1 cellular context compared by ENCODE assay signal in the genomic region with DNA sequence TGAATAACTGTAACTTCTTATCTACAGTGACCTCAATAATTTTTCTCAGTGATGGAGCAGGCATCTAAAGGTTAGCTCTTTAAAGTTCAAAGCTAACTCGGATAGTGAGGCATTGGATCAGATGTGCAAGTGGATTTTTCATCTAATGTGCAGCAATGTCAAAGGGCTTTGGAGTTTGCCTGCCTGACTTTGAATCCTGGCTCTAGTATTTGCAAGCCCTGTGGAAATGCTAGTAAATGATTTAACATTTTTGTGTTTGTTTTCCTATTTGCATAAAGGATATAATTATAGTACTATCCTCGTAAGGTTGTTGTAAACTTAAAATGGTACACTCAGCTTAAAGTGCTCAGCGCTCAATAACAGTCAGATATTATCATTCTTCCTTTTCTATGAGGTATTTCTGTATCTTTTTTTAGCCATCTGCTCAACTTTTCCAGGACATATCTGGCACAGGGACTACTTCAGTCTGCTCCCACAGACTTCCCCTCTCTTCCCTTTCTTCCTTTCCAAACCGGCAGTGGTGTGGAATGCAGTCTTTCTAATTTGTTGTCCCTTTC.
TF ChIP-seq lines count a peak whose summit lies in the region.

No MANE protein-coding gene starts in this region.

TF ChIP-seq in HepG2, 621 proteins besides CTCF, POLR2A, EP300 and RAD21 (continued from another document and continues in another):
- TF ChIP-seq, protein P1, sequence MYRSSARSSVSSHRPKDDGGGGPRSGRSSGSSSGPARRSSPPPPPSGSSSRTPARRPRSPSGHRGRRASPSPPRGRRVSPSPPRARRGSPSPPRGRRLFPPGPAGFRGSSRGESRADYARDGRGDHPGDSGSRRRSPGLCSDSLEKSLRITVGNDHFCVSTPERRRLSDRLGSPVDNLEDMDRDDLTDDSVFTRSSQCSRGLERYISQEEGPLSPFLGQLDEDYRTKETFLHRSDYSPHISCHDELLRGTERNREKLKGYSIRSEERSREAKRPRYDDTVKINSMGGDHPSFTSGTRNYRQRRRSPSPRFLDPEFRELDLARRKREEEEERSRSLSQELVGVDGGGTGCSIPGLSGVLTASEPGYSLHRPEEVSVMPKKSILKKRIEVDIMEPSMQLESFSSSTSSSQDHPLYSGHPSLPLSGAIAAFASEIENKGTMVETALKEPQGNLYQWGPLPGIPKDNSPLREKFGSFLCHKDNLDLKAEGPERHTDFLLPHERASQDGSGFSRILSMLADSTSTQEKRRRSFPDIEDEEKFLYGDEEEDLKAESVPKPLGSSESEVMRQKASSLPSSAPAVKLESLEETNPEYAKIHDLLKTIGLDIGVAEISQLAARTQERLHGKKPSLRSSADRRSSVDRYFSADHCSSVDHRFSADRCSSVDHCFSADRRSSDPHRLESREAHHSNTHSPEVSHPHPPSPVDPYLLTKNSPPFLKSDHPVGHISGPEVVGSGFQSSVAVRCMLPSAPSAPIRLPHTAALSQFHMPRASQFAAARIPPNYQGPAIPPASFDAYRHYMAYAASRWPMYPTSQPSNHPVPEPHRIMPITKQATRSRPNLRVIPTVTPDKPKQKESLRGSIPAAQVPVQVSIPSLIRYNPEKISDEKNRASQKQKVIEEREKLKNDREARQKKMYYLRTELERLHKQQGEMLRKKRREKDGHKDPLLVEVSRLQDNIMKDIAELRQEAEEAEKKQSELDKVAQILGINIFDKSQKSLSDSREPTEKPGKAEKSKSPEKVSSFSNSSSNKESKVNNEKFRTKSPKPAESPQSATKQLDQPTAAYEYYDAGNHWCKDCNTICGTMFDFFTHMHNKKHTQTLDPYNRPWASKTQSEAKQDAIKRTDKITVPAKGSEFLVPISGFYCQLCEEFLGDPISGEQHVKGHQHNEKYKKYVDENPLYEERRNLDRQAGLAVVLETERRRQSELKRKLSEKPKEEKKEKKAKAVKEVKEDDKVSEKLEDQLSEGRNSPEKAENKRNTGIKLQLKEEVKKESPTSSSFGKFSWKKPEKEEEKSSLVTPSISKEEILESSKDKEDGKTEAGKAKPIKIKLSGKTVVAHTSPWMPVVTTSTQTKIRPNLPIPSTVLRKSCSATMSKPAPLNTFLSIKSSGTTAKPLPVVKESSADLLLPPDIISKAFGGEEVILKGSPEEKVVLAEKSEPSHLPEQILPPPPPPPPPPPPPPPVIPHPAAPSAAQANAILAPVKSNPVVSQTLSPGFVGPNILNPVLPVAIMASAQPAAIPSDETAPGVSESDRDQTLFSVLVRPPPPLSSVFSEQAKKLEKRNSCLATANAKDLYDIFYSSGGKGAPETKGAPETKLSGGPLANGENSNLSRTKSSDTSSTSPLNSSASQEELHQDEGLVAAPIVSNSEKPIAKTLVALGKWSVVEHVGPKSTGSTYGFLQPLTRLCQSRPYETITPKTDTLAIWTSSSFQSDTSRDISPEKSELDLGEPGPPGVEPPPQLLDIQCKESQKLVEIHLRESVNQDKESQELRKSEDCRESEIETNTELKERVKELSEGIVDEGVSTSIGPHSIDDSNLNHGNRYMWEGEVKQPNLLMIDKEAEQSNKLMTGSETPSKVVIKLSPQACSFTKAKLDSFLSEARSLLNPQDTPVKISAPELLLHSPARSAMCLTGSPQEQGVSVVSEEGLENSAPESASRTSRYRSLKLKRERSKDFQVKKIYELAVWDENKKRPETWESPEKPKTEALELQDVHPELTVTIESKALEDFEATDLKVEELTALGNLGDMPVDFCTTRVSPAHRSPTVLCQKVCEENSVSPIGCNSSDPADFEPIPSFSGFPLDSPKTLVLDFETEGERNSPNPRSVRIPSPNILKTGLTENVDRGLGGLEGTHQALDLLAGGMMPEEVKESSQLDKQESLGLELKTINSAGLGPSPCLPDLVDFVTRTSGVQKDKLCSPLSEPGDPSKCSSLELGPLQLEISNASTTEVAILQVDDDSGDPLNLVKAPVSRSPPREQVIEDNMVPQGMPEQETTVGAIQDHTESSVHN (CRISPR knock-in tag; IDR thresholded peaks at IDR 0.05), result no peak
- TF ChIP-seq, protein P2, sequence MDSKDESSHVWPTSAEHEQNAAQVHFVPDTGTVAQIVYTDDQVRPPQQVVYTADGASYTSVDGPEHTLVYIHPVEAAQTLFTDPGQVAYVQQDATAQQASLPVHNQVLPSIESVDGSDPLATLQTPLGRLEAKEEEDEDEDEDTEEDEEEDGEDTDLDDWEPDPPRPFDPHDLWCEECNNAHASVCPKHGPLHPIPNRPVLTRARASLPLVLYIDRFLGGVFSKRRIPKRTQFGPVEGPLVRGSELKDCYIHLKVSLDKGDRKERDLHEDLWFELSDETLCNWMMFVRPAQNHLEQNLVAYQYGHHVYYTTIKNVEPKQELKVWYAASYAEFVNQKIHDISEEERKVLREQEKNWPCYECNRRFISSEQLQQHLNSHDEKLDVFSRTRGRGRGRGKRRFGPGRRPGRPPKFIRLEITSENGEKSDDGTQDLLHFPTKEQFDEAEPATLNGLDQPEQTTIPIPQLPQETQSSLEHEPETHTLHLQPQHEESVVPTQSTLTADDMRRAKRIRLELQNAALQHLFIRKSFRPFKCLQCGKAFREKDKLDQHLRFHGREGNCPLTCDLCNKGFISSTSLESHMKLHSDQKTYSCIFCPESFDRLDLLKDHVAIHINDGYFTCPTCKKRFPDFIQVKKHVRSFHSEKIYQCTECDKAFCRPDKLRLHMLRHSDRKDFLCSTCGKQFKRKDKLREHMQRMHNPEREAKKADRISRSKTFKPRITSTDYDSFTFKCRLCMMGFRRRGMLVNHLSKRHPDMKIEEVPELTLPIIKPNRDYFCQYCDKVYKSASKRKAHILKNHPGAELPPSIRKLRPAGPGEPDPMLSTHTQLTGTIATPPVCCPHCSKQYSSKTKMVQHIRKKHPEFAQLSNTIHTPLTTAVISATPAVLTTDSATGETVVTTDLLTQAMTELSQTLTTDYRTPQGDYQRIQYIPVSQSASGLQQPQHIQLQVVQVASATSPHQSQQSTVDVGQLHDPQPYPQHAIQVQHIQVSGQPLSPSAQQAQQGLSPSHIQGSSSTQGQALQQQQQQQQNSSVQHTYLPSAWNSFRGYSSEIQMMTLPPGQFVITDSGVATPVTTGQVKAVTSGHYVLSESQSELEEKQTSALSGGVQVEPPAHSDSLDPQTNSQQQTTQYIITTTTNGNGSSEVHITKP (CRISPR knock-in tag; IDR thresholded peaks at IDR 0.05; ENCODE audit: low read depth), result peak; percentile 22; the same call in 1 of the 2 replicates
- TF ChIP-seq ZNF766 (CRISPR knock-in tag; IDR thresholded peaks at IDR 0.05; ENCODE audit: borderline replicate concordance) (no peak), ZMAT3 (CRISPR knock-in tag; conservative IDR thresholded peaks at IDR 0.05) (no peak), RCOR2 (CRISPR knock-in tag; IDR thresholded peaks at IDR 0.05) (peak; percentile 11; the same call in 1 of the 2 replicates), ZNF546 (CRISPR knock-in tag; conservative IDR thresholded peaks at IDR 0.05) (no peak), JUNB (CRISPR knock-in tag; IDR thresholded peaks at IDR 0.05; ENCODE audit: borderline replicate concordance) (no peak), PHF8 (CRISPR knock-in tag; IDR thresholded peaks at IDR 0.05) (no peak), ZBTB3 (CRISPR knock-in tag; IDR thresholded peaks at IDR 0.05; ENCODE audit: borderline replicate concordance, low read depth) (no peak), MIXL1 (CRISPR knock-in tag; IDR thresholded peaks at IDR 0.05) (peak; percentile 69; the same call in 1 of the 2 replicates), ZNF749 (CRISPR knock-in tag; IDR thresholded peaks at IDR 0.05; ENCODE audit: borderline replicate concordance) (no peak), KAT2B (IDR thresholded peaks at IDR 0.05; ENCODE audit: borderline replicate concordance, low read depth, low read length) (no peak), RBM39 (IDR thresholded peaks at IDR 0.05; ENCODE audit: low read depth, low read length, poor library complexity, severe bottlenecking) (no peak), ZNF20 (CRISPR knock-in tag; IDR thresholded peaks at IDR 0.05) (no peak), ARID2 (CRISPR knock-in tag; IDR thresholded peaks at IDR 0.05; ENCODE audit: borderline replicate concordance) (no peak), HCFC1 (IDR thresholded peaks at IDR 0.05; ENCODE audit: low read depth, low read length) (no peak), ZNF224 (CRISPR knock-in tag; IDR thresholded peaks at IDR 0.05) (no peak), ZNF558 (CRISPR knock-in tag; IDR thresholded peaks at IDR 0.05; ENCODE audit: borderline replicate concordance) (no peak), ATF7-NPFF (CRISPR knock-in tag; IDR thresholded peaks at IDR 0.05; ENCODE audit: low read depth) (no peak), DPF2 (CRISPR knock-in tag; IDR thresholded peaks at IDR 0.05; ENCODE audit: borderline replicate concordance, low read depth) (no peak; the same call in 1 of the 2 replicates), ZNF589 (CRISPR knock-in tag; conservative IDR thresholded peaks at IDR 0.05) (no peak), ZNF501 (CRISPR knock-in tag; IDR thresholded peaks at IDR 0.05) (no peak), SAFB2 (CRISPR knock-in tag; IDR thresholded peaks at IDR 0.05; ENCODE audit: borderline replicate concordance, low read depth) (no peak), ATAD3A (CRISPR knock-in tag; IDR thresholded peaks at IDR 0.05) (no peak), NR3C1 (CRISPR knock-in tag; IDR thresholded peaks at IDR 0.05) (no peak), ZNF225 (CRISPR knock-in tag; IDR thresholded peaks at IDR 0.05) (no peak), ZNF674 (CRISPR knock-in tag; IDR thresholded peaks at IDR 0.05; ENCODE audit: low read depth) (no peak), SOX6 (IDR thresholded peaks at IDR 0.05) (no peak), SOX6 (CRISPR knock-in tag; IDR thresholded peaks at IDR 0.05) (peak; percentile 70), RORA (CRISPR knock-in tag; IDR thresholded peaks at IDR 0.05) (no peak), ZNF788 (CRISPR knock-in tag; IDR thresholded peaks at IDR 0.05; ENCODE audit: borderline replicate concordance) (no peak), SP140L (CRISPR knock-in tag; IDR thresholded peaks at IDR 0.05; ENCODE audit: borderline replicate concordance) (no peak), ZFP62 (CRISPR knock-in tag; IDR thresholded peaks at IDR 0.05) (no peak), ZNF24 (IDR thresholded peaks at IDR 0.05) (no peak), ZNF547 (CRISPR knock-in tag; IDR thresholded peaks at IDR 0.05) (no peak), MEF2D (CRISPR knock-in tag; IDR thresholded peaks at IDR 0.05) (0 out of 2 replicates have a peak, but pooled peaks have one; percentile 58), CBX2 (IDR thresholded peaks at IDR 0.05; ENCODE audit: low read depth, low read length) (no peak), CBX2 (CRISPR knock-in tag; IDR thresholded peaks at IDR 0.05; ENCODE audit: low read depth) (no peak), HNRNPLL (IDR thresholded peaks at IDR 0.05; ENCODE audit: low read depth, low read length, poor library complexity, severe bottlenecking) (no peak)
- TF ChIP-seq, protein P3, sequence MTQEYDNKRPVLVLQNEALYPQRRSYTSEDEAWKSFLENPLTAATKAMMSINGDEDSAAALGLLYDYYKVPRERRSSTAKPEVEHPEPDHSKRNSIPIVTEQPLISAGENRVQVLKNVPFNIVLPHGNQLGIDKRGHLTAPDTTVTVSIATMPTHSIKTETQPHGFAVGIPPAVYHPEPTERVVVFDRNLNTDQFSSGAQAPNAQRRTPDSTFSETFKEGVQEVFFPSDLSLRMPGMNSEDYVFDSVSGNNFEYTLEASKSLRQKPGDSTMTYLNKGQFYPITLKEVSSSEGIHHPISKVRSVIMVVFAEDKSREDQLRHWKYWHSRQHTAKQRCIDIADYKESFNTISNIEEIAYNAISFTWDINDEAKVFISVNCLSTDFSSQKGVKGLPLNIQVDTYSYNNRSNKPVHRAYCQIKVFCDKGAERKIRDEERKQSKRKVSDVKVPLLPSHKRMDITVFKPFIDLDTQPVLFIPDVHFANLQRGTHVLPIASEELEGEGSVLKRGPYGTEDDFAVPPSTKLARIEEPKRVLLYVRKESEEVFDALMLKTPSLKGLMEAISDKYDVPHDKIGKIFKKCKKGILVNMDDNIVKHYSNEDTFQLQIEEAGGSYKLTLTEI (CRISPR knock-in tag; conservative IDR thresholded peaks at IDR 0.05), result no peak
- TF ChIP-seq, protein P4, sequence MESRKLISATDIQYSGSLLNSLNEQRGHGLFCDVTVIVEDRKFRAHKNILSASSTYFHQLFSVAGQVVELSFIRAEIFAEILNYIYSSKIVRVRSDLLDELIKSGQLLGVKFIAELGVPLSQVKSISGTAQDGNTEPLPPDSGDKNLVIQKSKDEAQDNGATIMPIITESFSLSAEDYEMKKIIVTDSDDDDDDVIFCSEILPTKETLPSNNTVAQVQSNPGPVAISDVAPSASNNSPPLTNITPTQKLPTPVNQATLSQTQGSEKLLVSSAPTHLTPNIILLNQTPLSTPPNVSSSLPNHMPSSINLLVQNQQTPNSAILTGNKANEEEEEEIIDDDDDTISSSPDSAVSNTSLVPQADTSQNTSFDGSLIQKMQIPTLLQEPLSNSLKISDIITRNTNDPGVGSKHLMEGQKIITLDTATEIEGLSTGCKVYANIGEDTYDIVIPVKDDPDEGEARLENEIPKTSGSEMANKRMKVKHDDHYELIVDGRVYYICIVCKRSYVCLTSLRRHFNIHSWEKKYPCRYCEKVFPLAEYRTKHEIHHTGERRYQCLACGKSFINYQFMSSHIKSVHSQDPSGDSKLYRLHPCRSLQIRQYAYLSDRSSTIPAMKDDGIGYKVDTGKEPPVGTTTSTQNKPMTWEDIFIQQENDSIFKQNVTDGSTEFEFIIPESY (CRISPR knock-in tag; IDR thresholded peaks at IDR 0.05), result no peak
- TF ChIP-seq, protein P5, sequence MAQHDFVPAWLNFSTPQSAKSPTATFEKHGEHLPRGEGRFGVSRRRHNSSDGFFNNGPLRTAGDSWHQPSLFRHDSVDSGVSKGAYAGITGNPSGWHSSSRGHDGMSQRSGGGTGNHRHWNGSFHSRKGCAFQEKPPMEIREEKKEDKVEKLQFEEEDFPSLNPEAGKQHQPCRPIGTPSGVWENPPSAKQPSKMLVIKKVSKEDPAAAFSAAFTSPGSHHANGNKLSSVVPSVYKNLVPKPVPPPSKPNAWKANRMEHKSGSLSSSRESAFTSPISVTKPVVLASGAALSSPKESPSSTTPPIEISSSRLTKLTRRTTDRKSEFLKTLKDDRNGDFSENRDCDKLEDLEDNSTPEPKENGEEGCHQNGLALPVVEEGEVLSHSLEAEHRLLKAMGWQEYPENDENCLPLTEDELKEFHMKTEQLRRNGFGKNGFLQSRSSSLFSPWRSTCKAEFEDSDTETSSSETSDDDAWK (CRISPR knock-in tag; IDR thresholded peaks at IDR 0.05), result no peak
- TF ChIP-seq, protein P6, sequence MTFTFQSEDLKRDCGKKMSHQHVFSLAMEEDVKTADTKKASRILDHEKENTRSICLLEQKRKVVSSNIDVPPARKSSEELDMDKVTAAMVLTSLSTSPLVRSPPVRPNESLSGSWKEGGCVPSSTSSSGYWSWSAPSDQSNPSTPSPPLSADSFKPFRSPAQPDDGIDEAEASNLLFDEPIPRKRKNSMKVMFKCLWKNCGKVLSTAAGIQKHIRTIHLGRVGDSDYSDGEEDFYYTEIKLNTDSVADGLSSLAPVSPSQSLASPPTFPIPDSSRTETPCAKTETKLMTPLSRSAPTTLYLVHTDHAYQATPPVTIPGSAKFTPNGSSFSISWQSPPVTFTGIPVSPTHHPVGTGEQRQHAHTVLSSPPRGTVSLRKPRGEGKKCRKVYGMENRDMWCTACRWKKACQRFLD (CRISPR knock-in tag; IDR thresholded peaks at IDR 0.05; ENCODE audit: borderline replicate concordance), result no peak
- TF ChIP-seq, protein P7, sequence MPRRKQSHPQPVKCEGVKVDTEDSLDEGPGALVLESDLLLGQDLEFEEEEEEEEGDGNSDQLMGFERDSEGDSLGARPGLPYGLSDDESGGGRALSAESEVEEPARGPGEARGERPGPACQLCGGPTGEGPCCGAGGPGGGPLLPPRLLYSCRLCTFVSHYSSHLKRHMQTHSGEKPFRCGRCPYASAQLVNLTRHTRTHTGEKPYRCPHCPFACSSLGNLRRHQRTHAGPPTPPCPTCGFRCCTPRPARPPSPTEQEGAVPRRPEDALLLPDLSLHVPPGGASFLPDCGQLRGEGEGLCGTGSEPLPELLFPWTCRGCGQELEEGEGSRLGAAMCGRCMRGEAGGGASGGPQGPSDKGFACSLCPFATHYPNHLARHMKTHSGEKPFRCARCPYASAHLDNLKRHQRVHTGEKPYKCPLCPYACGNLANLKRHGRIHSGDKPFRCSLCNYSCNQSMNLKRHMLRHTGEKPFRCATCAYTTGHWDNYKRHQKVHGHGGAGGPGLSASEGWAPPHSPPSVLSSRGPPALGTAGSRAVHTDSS (CRISPR knock-in tag; conservative IDR thresholded peaks at IDR 0.05), result no peak
